Comparison of ENCODE assay signal across 30 cellular contexts in genomic region chr2:109367679-109368078, GRCh38.
"Had no signal": no experiment of that assay in that cellular context is flagged by ENCODE, and none has a peak within 500 bp of the region (broad histone marks: within the 10 kb centered on the region; RNA-seq: fewer than 3 reads in every experiment).

No MANE protein-coding gene starts in this region.

- DNase-seq: hypothalamus; immature natural killer cell; kidney; left colon; left lung; lower lobe of right lung; mammary epithelial cell; mesenchymal stem cell; naive thymus-derived CD8-positive, alpha-beta T cell; occipital lobe; retina; right cardiac atrium; stimulated activated CD4-positive, alpha-beta T cell treated with anti-CD3 and anti-CD28 coated beads, Interleukin-12 subunit alpha, Interleukin-12 subunit beta, amount 100 ng/mL, for 4 hours; stimulated activated CD4-positive, alpha-beta T cell treated with anti-CD3 and anti-CD28 coated beads, Interleukin-15, amount 100 ng/mL, for 24 hours; stimulated activated CD4-positive, alpha-beta T cell treated with anti-CD3 and anti-CD28 coated beads, Interleukin-2, amount 100 ng/mL, for 24 hours; stimulated activated CD4-positive, alpha-beta T cell treated with anti-CD3 and anti-CD28 coated beads, Interleukin-4, amount 100 ng/mL, for 1 hour; stimulated activated naive B cell treated with anti-CD40 and anti-IgM and Interleukin-4, amounts not matched to agents 10 μg/mL and 1 μg/mL and 100 μg/mL, for 72 hours; stimulated activated naive CD8-positive, alpha-beta T cell treated with anti-CD3 and anti-CD28 coated beads, Interleukin-15, Interleukin-2, amounts not matched to agents 100 U/mL and 50 U/mL, for 24 hours; testis; transverse colon had no signal

- H3K4me1 Mint-ChIP-seq: stimulated activated naive B cell treated with anti-CD40 and anti-IgM and Interleukin-4, amounts not matched to agents 10 μg/mL and 1 μg/mL and 100 μg/mL, for 72 hours had no signal

- H3K9me3 ChIP-seq: left lung, lower lobe of right lung, neutrophil, ovary, stomach, testis, thyroid gland, transverse colon, vagina had no signal

- H3K27ac Mint-ChIP-seq: immature natural killer cell; neural progenitor cell; progenitor cell of endocrine pancreas; stimulated activated naive B cell treated with anti-CD40 and anti-IgM and Interleukin-4, amounts not matched to agents 10 μg/mL and 1 μg/mL and 100 μg/mL, for 72 hours had no signal

- H3K27ac ChIP-seq: left lung, lower lobe of right lung, neural progenitor cell, neutrophil, ovary, skin epidermis, stomach, testis, thyroid gland, transverse colon, vagina had no signal

- H3K36me3 ChIP-seq: left lung, lower lobe of right lung, neural progenitor cell, ovary, thyroid gland, transverse colon had no signal

- H3K4me3 Mint-ChIP-seq: immature natural killer cell; naive thymus-derived CD8-positive, alpha-beta T cell; nephron; neural progenitor cell; stimulated activated naive B cell treated with anti-CD40 and anti-IgM and Interleukin-4, amounts not matched to agents 10 μg/mL and 1 μg/mL and 100 μg/mL, for 72 hours had no signal

- H3K9me3 Mint-ChIP-seq: immature natural killer cell; naive thymus-derived CD8-positive, alpha-beta T cell; nephron; neural progenitor cell; stimulated activated naive B cell treated with anti-CD40 and anti-IgM and Interleukin-4, amounts not matched to agents 10 μg/mL and 1 μg/mL and 100 μg/mL, for 72 hours had no signal

- H3K4me1 ChIP-seq: left lung, lower lobe of right lung, neural progenitor cell, stomach, testis had no signal

- ATAC-seq: left colon; left lung; lower lobe of right lung; naive thymus-derived CD8-positive, alpha-beta T cell; right cardiac atrium; sciatic nerve; stimulated activated naive B cell treated with anti-CD40 and anti-IgM and Interleukin-4, amounts not matched to agents 10 μg/mL and 1 μg/mL and 100 μg/mL, for 72 hours; stimulated activated naive CD8-positive, alpha-beta T cell treated with anti-CD3 and anti-CD28 coated beads, Interleukin-15, Interleukin-2, amounts not matched to agents 100 U/mL and 50 U/mL, for 24 hours had no signal

- H3K4me3 ChIP-seq: left lung, lower lobe of right lung, neural progenitor cell, ovary, skin epidermis, stomach, testis, thyroid gland, transverse colon, vagina had no signal

- H3K36me3 Mint-ChIP-seq: immature natural killer cell had no signal

- H3K27me3 ChIP-seq: left lung, neural progenitor cell, neutrophil, ovary, stomach, testis, thyroid gland, transverse colon, vagina had no signal

- H3K27me3 Mint-ChIP-seq: naive thymus-derived CD8-positive, alpha-beta T cell; progenitor cell of endocrine pancreas; stimulated activated naive B cell treated with anti-CD40 and anti-IgM and Interleukin-4, amounts not matched to agents 10 μg/mL and 1 μg/mL and 100 μg/mL, for 72 hours had no signal
